ENCODE assay signal across 10 cellular contexts in the genomic region with DNA sequence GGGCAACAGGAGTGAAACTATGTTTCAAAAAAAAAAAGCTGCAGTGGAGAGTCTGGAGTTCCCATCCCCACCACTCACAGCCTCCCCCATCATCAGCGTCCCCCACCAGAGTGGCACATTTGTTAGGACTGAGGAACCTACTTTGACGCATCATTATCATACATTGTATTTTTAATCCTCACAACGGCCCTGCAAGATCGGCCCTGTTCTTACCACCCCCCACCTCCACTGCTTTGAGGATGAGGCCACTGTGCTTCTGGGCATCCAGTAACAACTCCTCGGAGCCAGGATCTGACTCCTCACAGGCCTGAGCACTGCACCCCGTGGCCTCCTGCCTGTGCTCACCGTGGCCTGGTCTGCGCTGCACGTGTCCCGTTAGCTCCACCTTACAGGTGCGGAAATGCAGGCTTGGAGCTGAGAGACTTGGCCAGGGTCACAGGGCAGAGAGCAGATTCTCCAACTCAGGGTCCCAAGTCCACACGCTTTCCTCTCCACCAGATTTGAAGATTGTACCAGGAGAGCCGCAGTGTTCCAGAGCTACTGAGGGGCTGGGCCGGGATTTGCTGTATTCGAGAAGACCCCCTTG. TPM values are rescaled to one million over a fixed set of nuclear protein-coding genes. Genes with fewer than 3 reads are reported as not detected.
A peak's percentile ranks its signal among the peaks of the same experiment; 100 is the strongest.
DNase-seq lines count a peak whose midpoint lies in the region; TF ChIP-seq lines count a peak whose summit lies in the region.
"Not testable (repeated sequence)": the region's sequence is repeated elsewhere in the genome, so short reads cannot be mapped to it uniquely, and the experiment has no call there.
"Had no signal": no experiment of that assay in that cellular context is flagged by ENCODE, and none has a peak within 500 bp of the region (broad histone marks: within the 10 kb centered on the region; RNA-seq: fewer than 3 reads in every experiment).

No MANE protein-coding gene starts in this region.

- not testable (repeated sequence) for H3K9me3 ChIP-seq in liver (ENCODE audit: control insufficient read depth in 4 of 4, low read length in 3 of 4); sigmoid colon

- POLR2A ChIA-PET in activated CD4-positive, alpha-beta memory T cell treated with anti-CD3 and anti-CD28 coated beads for 36 hours (lab: Charles Lee), result not testable (repeated sequence)

- not testable (repeated sequence) for H3K4me1 ChIP-seq in liver (ENCODE audit: control insufficient read depth in 4 of 4, insufficient read depth in 4 of 4, low read length in 3 of 4); sigmoid colon

- H3K27me3 ChIP-seq in liver (ENCODE audit: control insufficient read depth in 4 of 4, insufficient read depth in 4 of 4, low read length in 3 of 4); sigmoid colon: not testable (repeated sequence)

- CTCF ChIA-PET in activated CD4-positive, alpha-beta memory T cell treated with anti-CD3 and anti-CD28 coated beads for 36 hours (lab: Charles Lee), result not testable (repeated sequence)

- not testable (repeated sequence) for H3K36me3 Mint-ChIP-seq in activated CD4-positive, alpha-beta memory T cell treated with anti-CD3 and anti-CD28 coated beads for 36 hours; mesothelial cell of epicardium

- TF ChIP-seq EP300 in sigmoid colon (IDR thresholded peaks at IDR 0.05), result not testable (repeated sequence)

- not testable (repeated sequence) for TF ChIP-seq CTCF in coronary artery (IDR thresholded peaks at IDR 0.05); liver (IDR thresholded peaks at IDR 0.05; ENCODE audit: low read depth, low read length, missing input control); mesothelial cell of epicardium (IDR thresholded peaks at IDR 0.05; ENCODE audit: unreplicated experiment); sigmoid colon (IDR thresholded peaks at IDR 0.05)

- 59% methylated on average over 13 of the region's 15 CpGs for WGBS in liver
- 59 to 88% methylated on average over 9 to 14 of the region's 15 CpGs for WGBS in sigmoid colon, 2 donors

- H3K9me3 Mint-ChIP-seq in activated CD4-positive, alpha-beta memory T cell treated with anti-CD3 and anti-CD28 coated beads for 36 hours; mesothelial cell of epicardium: not testable (repeated sequence)

- H3K4me3 ChIP-seq in coronary artery; liver (ENCODE audit: low read depth in 1 of 3, low read length in 3 of 3); sigmoid colon: not testable (repeated sequence)

- not testable (repeated sequence) for H3K4me3 Mint-ChIP-seq in activated CD4-positive, alpha-beta memory T cell treated with anti-CD3 and anti-CD28 coated beads for 36 hours; mesothelial cell of epicardium

- not testable (repeated sequence) for DNase-seq in activated CD4-positive, alpha-beta memory T cell treated with anti-CD3 and anti-CD28 coated beads for 36 hours; mesothelial cell of epicardium (ENCODE audit: low spot score in 2 of 2, unreplicated experiment in 2 of 2)
- DNase-seq in coronary artery (ENCODE audit: low spot score), result peak; percentile 24
- DNase-seq in iPS-NIHi11 (ENCODE audit: low spot score), result peak; percentile 4
- DNase-seq in sigmoid colon, result peak; percentile 24

- TF ChIP-seq RAD21 in liver (IDR thresholded peaks at IDR 0.05), result not testable (repeated sequence)

- H3K9ac ChIP-seq in liver (ENCODE audit: low read depth in 1 of 2, low read length in 2 of 2), result not testable (repeated sequence)

- TF ChIP-seq POLR2A in sigmoid colon (IDR thresholded peaks at IDR 0.05), result not testable (repeated sequence)

- intact Hi-C loops in activated CD4-positive, alpha-beta memory T cell treated with anti-CD3 and anti-CD28 coated beads for 36 hours (cut with micrococcal nuclease); sigmoid colon (cut with DNase I): not testable (repeated sequence)

- peaks cover 17% of the 10 kb centered on the region for H3K4me1 Mint-ChIP-seq in activated CD4-positive, alpha-beta memory T cell treated with anti-CD3 and anti-CD28 coated beads for 36 hours (ENCODE audit: low read depth)
- peaks cover 22% of the 10 kb centered on the region for H3K4me1 Mint-ChIP-seq in mesothelial cell of epicardium

- H3K27ac Mint-ChIP-seq in activated CD4-positive, alpha-beta memory T cell treated with anti-CD3 and anti-CD28 coated beads for 36 hours, result peak overlapping the region; percentile 13
- peak overlapping the region; percentile 12 for H3K27ac Mint-ChIP-seq in mesothelial cell of epicardium

- H3K27ac ChIP-seq in coronary artery; liver (ENCODE audit: low read depth in 1 of 2, low read length in 2 of 2); sigmoid colon: not testable (repeated sequence)

- H3K27me3 Mint-ChIP-seq in activated CD4-positive, alpha-beta memory T cell treated with anti-CD3 and anti-CD28 coated beads for 36 hours; mesothelial cell of epicardium (ENCODE audit: low read depth): not testable (repeated sequence)

- H3K36me3 ChIP-seq in liver (ENCODE audit: control insufficient read depth in 4 of 4, insufficient read depth in 3 of 4, low read depth in 1 of 4, low read length in 3 of 4); sigmoid colon: not testable (repeated sequence)

TF ChIP-seq in liver, 16 proteins besides CTCF, POLR2A, EP300 and RAD21:
- peak; percentile 22 to 48 for TF ChIP-seq HNF4A (conservative IDR thresholded peaks at IDR 0.05)
TF ChIP-seq in liver: peak in this region for 1; not testable (repeated sequence) for 15.

RNA-seq across cellular contexts. Expression of a gene that starts 32.3 kb away (rescaled TPM):
- total RNA-seq in activated CD4-positive, alpha-beta memory T cell treated with anti-CD3 and anti-CD28 coated beads for 36 hours, result under 1 TPM; 0.48 to 0.59 TPM
- total RNA-seq in liver, result under 1 TPM in 1 of 2 donors, not detected in 1; 0.33 TPM
- 1 to 10 TPM in 1 of 2 donors, under 1 TPM in 1; 0.56 to 4.0 TPM for polyA plus RNA-seq in liver
- total RNA-seq in mesothelial cell of epicardium, result 0.63 to 1.2 TPM (median 0.86 TPM) in 3 replicates
- total RNA-seq in sigmoid colon, result 100 to 1,000 TPM in 3 of 4 donors, 10 to 100 TPM in 1; 23.5 to 296 (median 154) TPM
- 10 to 100 TPM in 2 of 3 donors, 1 to 10 TPM in 1; 8.1 to 63.7 (median 21.1) TPM for polyA plus RNA-seq in sigmoid colon
- total RNA-seq: CD4-positive, CD25-positive, alpha-beta regulatory T cell; H7; HT1080 had no signal
- polyA plus RNA-seq: CD8-positive, alpha-beta memory T cell had no signal

Comparison
In these comparisons a context has a peak if more than half of its experiments do, and no peak if none do; other contexts are left out.
1. RNA of a gene that starts 32.3 kb away (total RNA-seq): 23.5 to 296 TPM in sigmoid colon; 0.63 to 1.2 TPM in mesothelial cell of epicardium, 0.48 to 0.59 TPM in activated CD4-positive, alpha-beta memory T cell treated with anti-CD3 and anti-CD28 coated beads for 36 hours and 0.33 TPM in liver; every median in the first group is over 10 times any median in the second.